1 cellular context compared by ENCODE assay signal in genomic region chr2:226190479-226191252, GRCh38.
A peak's percentile ranks its signal among the peaks of the same experiment; 100 is the strongest.
TF ChIP-seq lines count a peak whose summit lies in the region.

No MANE protein-coding gene starts in this region.

TF ChIP-seq in HCT116, 20 proteins besides CTCF, POLR2A, EP300 and RAD21 (continued from another document):
- peak; percentile 32 for TF ChIP-seq CBX3 (IDR thresholded peaks at IDR 0.05; ENCODE audit: low read depth)
- peak; percentile 22 for TF ChIP-seq YY1 (IDR thresholded peaks at IDR 0.05; ENCODE audit: extremely low read depth, insufficient replicate concordance, low read depth, low read length)
- no peak for TF ChIP-seq ATF3 (IDR thresholded peaks at IDR 0.05)
- no peak for TF ChIP-seq EZH2phosphoT487 (IDR thresholded peaks at IDR 0.05; ENCODE audit: borderline replicate concordance)
- TF ChIP-seq ELF1 (IDR thresholded peaks at IDR 0.05; ENCODE audit: borderline replicate concordance, low read depth), result no peak
- TF ChIP-seq ZFX (IDR thresholded peaks at IDR 0.05), result no peak
- TF ChIP-seq SP1 (IDR thresholded peaks at IDR 0.05; ENCODE audit: low read depth), result peak; percentile 59
- peak; percentile 72 for TF ChIP-seq JUND (IDR thresholded peaks at IDR 0.05)
- no peak for TF ChIP-seq REST (IDR thresholded peaks at IDR 0.05; ENCODE audit: low read depth)
- TF ChIP-seq SIN3A (IDR thresholded peaks at IDR 0.05; ENCODE audit: low read depth), result no peak
